31 cellular contexts compared by ENCODE assay signal in genomic region chr7:158550886-158551452, GRCh38. TPM values are rescaled to one million over a fixed set of nuclear protein-coding genes. Genes with fewer than 3 reads are reported as not detected.
"Had no signal": no experiment of that assay in that cellular context is flagged by ENCODE, and none has a peak within 500 bp of the region (broad histone marks: within the 10 kb centered on the region; RNA-seq: fewer than 3 reads in every experiment).

No MANE protein-coding gene starts in this region.

- H3K4me1 ChIP-seq: adrenal gland, ascending aorta, colonic mucosa, sigmoid colon, uterus had no signal

- H3K4me3 Mint-ChIP-seq: activated naive CD8-positive, alpha-beta T cell; activated T-cell treated with anti-CD3 and anti-CD28 coated beads, Interleukin-2, amount 50 U/mL, for 4 hours; central memory CD8-positive, alpha-beta T cell; endodermal cell; stimulated activated naive B cell treated with anti-CD40 and anti-IgM and Interleukin-4, amounts not matched to agents 10 μg/mL and 1 μg/mL and 100 μg/mL, for 72 hours had no signal

- H3K27ac Mint-ChIP-seq: activated naive CD8-positive, alpha-beta T cell; activated T-helper 2 cell treated with anti-CD3 and anti-CD28 coated beads, Interferon-gamma antibody, Interleukin-2, Interleukin-4, amounts not matched to agents 10 μg/mL and 5 μg/mL and 100 μg/mL, durations not matched to agents 14 hours and 24 hours and 36 hours; endodermal cell; progenitor cell of endocrine pancreas; stimulated activated naive B cell treated with anti-CD40 and anti-IgM and Interleukin-4, amounts not matched to agents 10 μg/mL and 1 μg/mL and 100 μg/mL, for 72 hours had no signal

- ATAC-seq: activated T-cell treated with anti-CD3 and anti-CD28 coated beads, Interleukin-2, amount 50 U/mL, for 4 hours; heart right ventricle; left cardiac atrium; stimulated activated naive B cell treated with anti-CD40 and anti-IgM and Interleukin-4, amounts not matched to agents 10 μg/mL and 1 μg/mL and 100 μg/mL, for 72 hours had no signal

- H3K36me3 ChIP-seq: adrenal gland, ascending aorta, brain microvascular endothelial cell, colonic mucosa, heart right ventricle, sigmoid colon, uterus had no signal

- H3K4me1 Mint-ChIP-seq: central memory CD8-positive, alpha-beta T cell had no signal

- H3K27ac ChIP-seq: adrenal gland, ascending aorta, brain microvascular endothelial cell, colonic mucosa, epithelial cell of prostate, heart right ventricle, sigmoid colon, uterus had no signal

- H3K27me3 Mint-ChIP-seq: central memory CD8-positive, alpha-beta T cell had no signal

- H3K9me3 Mint-ChIP-seq: central memory CD8-positive, alpha-beta T cell; endodermal cell had no signal

- H3K9me3 ChIP-seq: adrenal gland, ascending aorta, colonic mucosa, heart right ventricle, sigmoid colon, uterus had no signal

- H3K4me3 ChIP-seq: adrenal gland, ascending aorta, colonic mucosa, dorsolateral prefrontal cortex, heart right ventricle, sigmoid colon, smooth muscle cell, uterus had no signal

- H3K27me3 ChIP-seq: adrenal gland, ascending aorta, brain microvascular endothelial cell, colonic mucosa, dorsolateral prefrontal cortex, sigmoid colon, uterus had no signal

- H3K36me3 Mint-ChIP-seq: activated naive CD8-positive, alpha-beta T cell; stimulated activated naive B cell treated with anti-CD40 and anti-IgM and Interleukin-4, amounts not matched to agents 10 μg/mL and 1 μg/mL and 100 μg/mL, for 72 hours had no signal

- DNase-seq: activated CD4-positive, alpha-beta T cell treated with anti-CD3 and anti-CD28 coated beads for 4 hours; activated CD4-positive, alpha-beta T cell treated with anti-CD3 and anti-CD28 coated beads, Interleukin-2, amount 50 U/mL, for 48 hours; activated CD4-positive, CD25-positive, alpha-beta regulatory T cell; activated CD8-positive, alpha-beta memory T cell treated with anti-CD3 and anti-CD28 coated beads, Interleukin-2, amount 50 U/mL, for 48 hours; activated naive CD4-positive, alpha-beta T cell; activated T-cell treated with anti-CD3 and anti-CD28 coated beads, Interleukin-2, amount 50 U/mL, for 4 hours; adrenal gland; brain microvascular endothelial cell; colonic mucosa; endodermal cell; heart right ventricle; islet precursor cell; left cardiac atrium; mesenchymal stem cell; retina; sigmoid colon; stimulated activated CD4-positive, alpha-beta T cell treated with anti-CD3 and anti-CD28 coated beads, Interleukin-2, amount 100 ng/mL, for 48 hours; stimulated activated CD8-positive, alpha-beta memory T cell treated with anti-CD3 and anti-CD28 coated beads, Interleukin-4, amount 100 ng/mL, for 48 hours; stimulated activated naive B cell treated with anti-CD40 and anti-IgM and Interleukin-4, amounts not matched to agents 10 μg/mL and 1 μg/mL and 100 μg/mL, for 72 hours; T1000; trophoblast cell; uterus had no signal

RNA-seq across cellular contexts. Expression of gene PTPRN2, which starts 36.7 kb away (rescaled TPM):
- total RNA-seq: fibroblast of villous mesenchyme had no signal
